ENCODE assay signal across 9 cellular contexts in genomic region chr3:184260571-184261269, GRCh38. TPM values are rescaled to one million over a fixed set of nuclear protein-coding genes. Genes with fewer than 3 reads are reported as not detected.
DNase-seq lines count a peak whose midpoint lies in the region; ATAC-seq, FAIRE-seq and TF ChIP-seq lines count a peak whose summit lies in the region.
"Had no signal": no experiment of that assay in that cellular context is flagged by ENCODE, and none has a peak within 500 bp of the region (broad histone marks: within the 10 kb centered on the region; RNA-seq: fewer than 3 reads in every experiment).

No MANE protein-coding gene starts in this region.

- TF ChIP-seq EP300 in K562 (IDR thresholded peaks at IDR 0.05; ENCODE audit: low read length): no peak

- H3K9me3 ChIP-seq in Caco-2: no peaks in the 10 kb centered on the region
- H3K9me3 ChIP-seq in K562 (replicated peaks; ENCODE audit: control insufficient read depth, insufficient read depth, low read depth, low read length): no peaks in the 10 kb centered on the region
- H3K9me3 ChIP-seq in naive thymus-derived CD4-positive, alpha-beta T cell (ENCODE audit: control insufficient read depth in 2 of 3, low read length in 3 of 3): no peaks in the 10 kb centered on the region

- H3K4me3 ChIP-seq in Caco-2 (ENCODE audit: low read depth, low read length): peak overlapping the region; percentile 50
- H3K4me3 ChIP-seq in K562: peak overlapping the region; percentile 42
- peak overlapping the region; percentile 35 for H3K4me3 ChIP-seq in naive thymus-derived CD4-positive, alpha-beta T cell (ENCODE audit: low read length)

- H2AFZ ChIP-seq in K562 (ENCODE audit: low read depth, low read length): no peak overlapping the region

- no peaks in the 10 kb centered on the region for H3K79me2 ChIP-seq in K562 (ENCODE audit: control insufficient read depth, insufficient read depth, low read length)

- in situ Hi-C loops in KBM-7 (cut with MboI; ENCODE audit: low pct_unique_long_range_greater_than_20kb, low sequenced_read_pairs) (no loop called here), K562 (cut with MboI) (no loop called here)

- CTCF ChIA-PET in Caco-2 (lab: Charles Lee) (interaction anchor here (0.6 kb wide), 1 partner anchor 206 kb away, joined by 4 read pairs; no protein-coding TSS in a partner anchor), K562 (lab: Yijun Ruan, JAX; ENCODE audit: low intra/inter-chr PET ratio) (no interaction called here)
- CTCF ChIA-PET in naive thymus-derived CD4-positive, alpha-beta T cell (lab: Charles Lee): interaction anchor here (2.2 kb wide), 1 partner anchor 11 kb away, joined by 6 read pairs; the partner anchor contains the start of gene EEF1AKMT4

- H3K36me3 ChIP-seq in Caco-2 (ENCODE audit: control insufficient read depth, insufficient read depth, low read length) (no peaks in the 10 kb centered on the region), K562 (ENCODE audit: control insufficient read depth, insufficient read depth, low read length) (no peaks in the 10 kb centered on the region)
- H3K36me3 ChIP-seq in naive thymus-derived CD4-positive, alpha-beta T cell (ENCODE audit: control insufficient read depth in 2 of 3, insufficient read depth in 3 of 3, low read length in 3 of 3): no peaks in the 10 kb centered on the region

- DNase-seq in Caco-2: no peak
- DNase-seq in KBM-7: peak; percentile 20
- peak in 2 of 4 experiments; percentile 27 to 29 for DNase-seq in K562 (ENCODE audit: extremely low read depth in 1 of 4, low spot score in 3 of 4)
- no peak for DNase-seq in naive thymus-derived CD4-positive, alpha-beta T cell
- DNase-seq in stimulated activated CD4-positive, alpha-beta T cell treated with anti-CD3 and anti-CD28 coated beads, Interleukin-4, amount 100 ng/mL, for 4 hours: no peak
- no peak for DNase-seq in middle frontal gyrus (ENCODE audit: extremely low spot score, low spot score)

- H4K20me1 ChIP-seq in K562 (replicated peaks; ENCODE audit: control insufficient read depth, insufficient read depth, low read length): peaks cover 25% of the 10 kb centered on the region

- H3K27ac ChIP-seq in K562 (ENCODE audit: extremely low read depth, low read depth, low read length): no peak overlapping the region
- H3K27ac ChIP-seq in naive thymus-derived CD4-positive, alpha-beta T cell (ENCODE audit: low read depth, low read length): no peak overlapping the region

- H3K27me3 ChIP-seq in Caco-2 (replicated peaks; ENCODE audit: control insufficient read depth, insufficient read depth, low read length): peaks cover 4% of the 10 kb centered on the region
- H3K27me3 ChIP-seq in K562 (ENCODE audit: control insufficient read depth in 2 of 2, insufficient read depth in 2 of 2, low read length in 2 of 2): peaks cover 10 to 31% of the 10 kb centered on the region in 2 experiments; a peak in 4 of 5 replicates
- H3K27me3 ChIP-seq in naive thymus-derived CD4-positive, alpha-beta T cell (ENCODE audit: control insufficient read depth in 2 of 2, insufficient read depth in 2 of 2, low read length in 2 of 2): peaks cover 0 to 18% of the 10 kb centered on the region in 2 donors

- no peak for TF ChIP-seq POLR2A in K562 (conservative IDR thresholded peaks at IDR 0.05)

- H3K4me2 ChIP-seq in K562 (ENCODE audit: insufficient read depth, low read length): peak overlapping the region; percentile 54

- peaks cover 9% of the 10 kb centered on the region; the same call in 1 of the 2 replicates for H3K4me1 ChIP-seq in Caco-2
- H3K4me1 ChIP-seq in K562 (replicated peaks in 1 of 2; ENCODE audit: control insufficient read depth in 2 of 2, insufficient read depth in 2 of 2, low read length in 2 of 2): peaks cover 14 to 36% of the 10 kb centered on the region in 2 experiments; a peak in 4 of 5 replicates
- H3K4me1 ChIP-seq in naive thymus-derived CD4-positive, alpha-beta T cell (ENCODE audit: control insufficient read depth in 2 of 2, insufficient read depth in 2 of 2, low read length in 2 of 2): peaks cover 15 to 20% of the 10 kb centered on the region in 2 donors

- intact Hi-C loops in Caco-2 (cut with micrococcal nuclease; ENCODE audit: unreplicated experiment) (no loop called here), K562 (cut with micrococcal nuclease) (no loop called here)
- intact Hi-C loops in naive thymus-derived CD4-positive, alpha-beta T cell (cut with micrococcal nuclease): loop anchor here (1.0 to 5.0 kb wide), 4 partner anchors 10 to 38 kb away; partner anchors contain the start of genes PSMD2 (in 1 of the 2) and VWA5B2 (in 1 of the 2)

- no peaks in the 10 kb centered on the region for H3K9me1 ChIP-seq in K562 (ENCODE audit: control insufficient read depth, insufficient read depth, low read length)

- H3K9ac ChIP-seq in K562 (ENCODE audit: insufficient read depth in 1 of 2, low read depth in 2 of 2, low read length in 2 of 2): peak overlapping the region in 1 of 2 experiments; percentile 78; a peak in 2 of 4 replicates

- TF ChIP-seq CTCF in Caco-2 (IDR thresholded peaks at IDR 0.05; ENCODE audit: insufficient read depth in 1 of 2, low read depth in 1 of 2, low read length in 1 of 2, severe bottlenecking in 1 of 2, unreplicated experiment in 1 of 2): no peak
- no peak for TF ChIP-seq CTCF in K562 (IDR thresholded peaks at IDR 0.05 in 2 of 3, conservative IDR thresholded peaks at IDR 0.05 in 1 of 3; ENCODE audit: insufficient read depth in 2 of 3, low read depth in 1 of 3, low read length in 3 of 3)

- WGBS in K562 (ENCODE audit: insufficient coverage, low coverage, missing lambda C conversion rate): 2% methylated on average over 41 of the region's 55 CpGs

- peaks cover 8% of the 10 kb centered on the region for H3K4me1 Mint-ChIP-seq in Caco-2 (ENCODE audit: low read depth, unreplicated experiment)
- peaks cover 19 to 27% (median 21%) of the 10 kb centered on the region in 7 donors for H3K4me1 Mint-ChIP-seq in naive thymus-derived CD4-positive, alpha-beta T cell

- no peak for FAIRE-seq in K562 (lab: Jason Lieb, UNC)

- no peaks in the 10 kb centered on the region for H3K9me3 Mint-ChIP-seq in Caco-2 (ENCODE audit: unreplicated experiment)
- H3K9me3 Mint-ChIP-seq in naive thymus-derived CD4-positive, alpha-beta T cell: peaks cover 0 to 4% (median 0%) of the 10 kb centered on the region in 11 donors

- H3K27ac Mint-ChIP-seq in Caco-2 (ENCODE audit: unreplicated experiment): no peak overlapping the region
- H3K27ac Mint-ChIP-seq in naive thymus-derived CD4-positive, alpha-beta T cell: peak overlapping the region in 2 of 9 donors; percentile 3 to 10

- no peak for TF ChIP-seq RAD21 in K562 (CRISPR knock-in tag; conservative IDR thresholded peaks at IDR 0.05 in 1 of 2, IDR thresholded peaks at IDR 0.05 in 1 of 2)

- peaks cover 23% of the 10 kb centered on the region for H3K36me3 Mint-ChIP-seq in Caco-2 (ENCODE audit: insufficient read depth, unreplicated experiment)
- peaks cover 0 to 15% (median 5%) of the 10 kb centered on the region in 5 donors for H3K36me3 Mint-ChIP-seq in naive thymus-derived CD4-positive, alpha-beta T cell

- POLR2A ChIA-PET in Caco-2 (lab: Charles Lee): interaction anchor here (0.6 kb wide), 1 partner anchor 147 kb away, joined by 9 read pairs; no protein-coding TSS in a partner anchor
- POLR2A ChIA-PET in K562 (lab: Yijun Ruan, JAX): interaction anchor here (1.1 to 1.9 kb wide), 2 partner anchors 9 to 33 kb away, joined by 3 to 4 read pairs; no protein-coding TSS in a partner anchor
- POLR2A ChIA-PET in naive thymus-derived CD4-positive, alpha-beta T cell (lab: Charles Lee): no interaction called here

- peak; percentile 3 for ATAC-seq in K562
- ATAC-seq in naive thymus-derived CD4-positive, alpha-beta T cell: no peak
- no peak for ATAC-seq in GM18870 (IDR thresholded peaks at IDR 0.05; ENCODE audit: unreplicated experiment)
- ATAC-seq in HG03432 (IDR thresholded peaks at IDR 0.05; ENCODE audit: unreplicated experiment): no peak

- H3K27me3 Mint-ChIP-seq in Caco-2 (ENCODE audit: insufficient read depth, unreplicated experiment): peaks cover 18% of the 10 kb centered on the region
- H3K27me3 Mint-ChIP-seq in naive thymus-derived CD4-positive, alpha-beta T cell: peaks cover 32 to 53% (median 34%) of the 10 kb centered on the region in 5 donors

- H3K4me3 Mint-ChIP-seq in Caco-2 (ENCODE audit: unreplicated experiment): peak overlapping the region; percentile 83
- peak overlapping the region; percentile 76 to 98 (median 82) for H3K4me3 Mint-ChIP-seq in naive thymus-derived CD4-positive, alpha-beta T cell

- BruUV-seq in Caco-2 (replicated peaks; lab: Mats Ljungman, UMichigan): no TSS peak
- no TSS peak for BruUV-seq in K562 (replicated peaks; lab: Mats Ljungman, UMichigan)

RNA-seq across cellular contexts. Expression of gene CAMK2N2, which starts 0.6 kb away (rescaled TPM):
- total RNA-seq in Caco-2 (2022): 0.46 and 0.66 TPM in 2 replicates
- not detected in 2 replicates for total RNA-seq in K562 (2011; cell fraction: chromatin; rRNA removed; ENCODE audit: low replicate concordance)
- total RNA-seq in K562 (2011; cell fraction: nucleolus; rRNA removed): not detected in 2 replicates
- not detected in 2 replicates for total RNA-seq in K562 (2011; cell fraction: nucleoplasm; rRNA removed)
- total RNA-seq in K562 (2014; rRNA removed): 0.12 TPM in 1 of 2 replicates, not detected in the other
- total RNA-seq in K562 (2014; rRNA removed; fragmentation: Illumina TruSeq; extraction: Trizol): not detected in 2 replicates
- not detected in 2 replicates for total RNA-seq in K562 (2015; rRNA removed; fragmentation: Illumina TruSeq; extraction: Trizol)
- 0.22 and 0.27 TPM in 2 replicates for total RNA-seq in K562 (2021)
- polyA plus RNA-seq in K562 (2011; rRNA removed): 0.05 and 0.08 TPM in 2 replicates
- polyA plus RNA-seq in K562 (2011; cell fraction: cytosol; rRNA removed): 0.10 and 0.18 TPM in 2 replicates
- polyA plus RNA-seq in K562 (2011; cell fraction: nucleus; rRNA removed): 0.70 TPM in 1 of 2 replicates, not detected in the other
- 0.11 and 0.13 TPM in 2 replicates for polyA plus RNA-seq in K562 (2012)
- polyA plus RNA-seq in K562 (2014; fragmentation: Illumina TruSeq; extraction: Trizol): 0.12 and 0.26 TPM in 2 replicates
- polyA plus RNA-seq in K562 (2014; fragmentation: Nextera tagmentation; extraction: Ambion mirVana): not detected
- polyA plus RNA-seq in K562 (2014; rRNA removed): 0.11 TPM in 1 of 2 replicates, not detected in the other
- polyA minus RNA-seq in K562 (2011; rRNA and poly(A)+ RNA removed): 0.25 TPM in 1 of 2 replicates, not detected in the other
- not detected in 2 replicates for polyA minus RNA-seq in K562 (2011; cell fraction: cytosol; rRNA and poly(A)+ RNA removed)
- 0.27 TPM in 1 of 2 replicates, not detected in the other for polyA minus RNA-seq in K562 (2011; cell fraction: nucleus; rRNA and poly(A)+ RNA removed)
- not detected for total RNA-seq in naive thymus-derived CD4-positive, alpha-beta T cell
- polyA plus RNA-seq in naive thymus-derived CD4-positive, alpha-beta T cell: not detected
- total RNA-seq: skeletal muscle tissue had no signal

RNA-seq across cellular contexts. Expression of gene EEF1AKMT4, which starts 11.2 kb away (rescaled TPM):
- total RNA-seq in Caco-2 (2022) (12.1 and 13.1 TPM in 2 replicates), K562 (2014; rRNA removed) (24.5 and 29.6 TPM in 2 replicates), K562 (2014; rRNA removed; fragmentation: Illumina TruSeq; extraction: Trizol) (8.7 and 10.3 TPM in 2 replicates), K562 (2015; rRNA removed; fragmentation: Illumina TruSeq; extraction: Trizol) (11.5 and 11.6 TPM in 2 replicates), K562 (2021) (16.8 and 17.0 TPM in 2 replicates)
- 5.5 and 16.7 TPM in 2 replicates for total RNA-seq in K562 (2011; cell fraction: chromatin; rRNA removed; ENCODE audit: low replicate concordance)
- total RNA-seq in K562 (2011; cell fraction: nucleolus; rRNA removed): 18.0 and 19.9 TPM in 2 replicates
- total RNA-seq in K562 (2011; cell fraction: nucleoplasm; rRNA removed): 14.8 and 19.7 TPM in 2 replicates
- polyA plus RNA-seq in K562 (2011; rRNA removed) (18.9 and 22.4 TPM in 2 replicates), K562 (2014; fragmentation: Illumina TruSeq; extraction: Trizol) (15.8 and 19.5 TPM in 2 replicates), K562 (2014; fragmentation: Nextera tagmentation; extraction: Ambion mirVana) (10 to 100 TPM; 47.4 to 49.4 TPM), K562 (2014; rRNA removed) (27.1 and 27.7 TPM in 2 replicates)
- 46.0 and 68.4 TPM in 2 replicates for polyA plus RNA-seq in K562 (2011; cell fraction: cytosol; rRNA removed)
- polyA plus RNA-seq in K562 (2011; cell fraction: nucleus; rRNA removed): 17.7 and 18.3 TPM in 2 replicates
- 13.2 and 17.4 TPM in 2 replicates for polyA plus RNA-seq in K562 (2012)
- 13.2 and 19.6 TPM in 2 replicates for polyA minus RNA-seq in K562 (2011; rRNA and poly(A)+ RNA removed)
- polyA minus RNA-seq in K562 (2011; cell fraction: cytosol; rRNA and poly(A)+ RNA removed): 7.8 and 11.6 TPM in 2 replicates
- 11.4 and 15.1 TPM in 2 replicates for polyA minus RNA-seq in K562 (2011; cell fraction: nucleus; rRNA and poly(A)+ RNA removed)
- total RNA-seq in naive thymus-derived CD4-positive, alpha-beta T cell: 1 to 10 TPM in 4 of 5 experiments, under 1 TPM in 1; 0.27 to 6.6 (median 2.2) TPM
- polyA plus RNA-seq in naive thymus-derived CD4-positive, alpha-beta T cell: 1 to 10 TPM; 2.4 to 4.4 TPM

RNA-seq across cellular contexts. Expression of gene ALG3, which starts 12.0 kb away (rescaled TPM):
- total RNA-seq in Caco-2 (2022) (73.4 and 74.9 TPM in 2 replicates), K562 (2014; rRNA removed) (80.1 and 93.3 TPM in 2 replicates), K562 (2014; rRNA removed; fragmentation: Illumina TruSeq; extraction: Trizol) (34.4 and 39.9 TPM in 2 replicates), K562 (2015; rRNA removed; fragmentation: Illumina TruSeq; extraction: Trizol) (47.5 and 48.2 TPM in 2 replicates), K562 (2021) (107 and 110 TPM in 2 replicates)
- 121 and 277 TPM in 2 replicates for total RNA-seq in K562 (2011; cell fraction: chromatin; rRNA removed; ENCODE audit: low replicate concordance)
- 275 and 294 TPM in 2 replicates for total RNA-seq in K562 (2011; cell fraction: nucleolus; rRNA removed)
- 247 and 308 TPM in 2 replicates for total RNA-seq in K562 (2011; cell fraction: nucleoplasm; rRNA removed)
- polyA plus RNA-seq in K562 (2011; rRNA removed) (85.8 and 106 TPM in 2 replicates), K562 (2014; fragmentation: Illumina TruSeq; extraction: Trizol) (103 and 120 TPM in 2 replicates), K562 (2014; fragmentation: Nextera tagmentation; extraction: Ambion mirVana) (10 to 100 TPM; 37.5 to 41.1 TPM), K562 (2014; rRNA removed) (81.0 and 81.3 TPM in 2 replicates)
- 225 and 291 TPM in 2 replicates for polyA plus RNA-seq in K562 (2011; cell fraction: cytosol; rRNA removed)
- 181 and 255 TPM in 2 replicates for polyA plus RNA-seq in K562 (2011; cell fraction: nucleus; rRNA removed)
- 84.6 and 84.9 TPM in 2 replicates for polyA plus RNA-seq in K562 (2012)
- polyA minus RNA-seq in K562 (2011; rRNA and poly(A)+ RNA removed): 146 and 213 TPM in 2 replicates
- polyA minus RNA-seq in K562 (2011; cell fraction: cytosol; rRNA and poly(A)+ RNA removed): 102 and 118 TPM in 2 replicates
- polyA minus RNA-seq in K562 (2011; cell fraction: nucleus; rRNA and poly(A)+ RNA removed): 125 and 146 TPM in 2 replicates
- total RNA-seq in naive thymus-derived CD4-positive, alpha-beta T cell: 10 to 100 TPM; 19.4 to 51.0 (median 39.1) TPM
- polyA plus RNA-seq in naive thymus-derived CD4-positive, alpha-beta T cell: 10 to 100 TPM; 51.6 to 80.3 TPM

RNA-seq across cellular contexts. Expression of gene ECE2, which starts 15.1 kb away (rescaled TPM):
- total RNA-seq in Caco-2 (2022) (not detected in 2 replicates), K562 (2014; rRNA removed) (not detected in 2 replicates), K562 (2014; rRNA removed; fragmentation: Illumina TruSeq; extraction: Trizol) (not detected in 2 replicates), K562 (2015; rRNA removed; fragmentation: Illumina TruSeq; extraction: Trizol) (not detected in 2 replicates), K562 (2021) (not detected in 2 replicates)
- not detected in 2 replicates for total RNA-seq in K562 (2011; cell fraction: chromatin; rRNA removed; ENCODE audit: low replicate concordance)
- not detected in 2 replicates for total RNA-seq in K562 (2011; cell fraction: nucleolus; rRNA removed)
- 0.15 TPM in 1 of 2 replicates, not detected in the other for total RNA-seq in K562 (2011; cell fraction: nucleoplasm; rRNA removed)
- polyA plus RNA-seq in K562 (2011; rRNA removed) (not detected in 2 replicates), K562 (2014; fragmentation: Illumina TruSeq; extraction: Trizol) (not detected in 2 replicates), K562 (2014; fragmentation: Nextera tagmentation; extraction: Ambion mirVana) (not detected), K562 (2014; rRNA removed) (not detected in 2 replicates)
- polyA plus RNA-seq in K562 (2011; cell fraction: cytosol; rRNA removed): 0.03 TPM in 1 of 2 replicates, not detected in the other
- 0.06 TPM in 1 of 2 replicates, not detected in the other for polyA plus RNA-seq in K562 (2011; cell fraction: nucleus; rRNA removed)
- not detected in 2 replicates for polyA plus RNA-seq in K562 (2012)
- not detected in 2 replicates for polyA minus RNA-seq in K562 (2011; rRNA and poly(A)+ RNA removed)
- not detected in 2 replicates for polyA minus RNA-seq in K562 (2011; cell fraction: cytosol; rRNA and poly(A)+ RNA removed)
- not detected in 2 replicates for polyA minus RNA-seq in K562 (2011; cell fraction: nucleus; rRNA and poly(A)+ RNA removed)
- total RNA-seq in naive thymus-derived CD4-positive, alpha-beta T cell: not detected
- polyA plus RNA-seq in naive thymus-derived CD4-positive, alpha-beta T cell: not detected
- total RNA-seq: skeletal muscle tissue had no signal

RNA-seq across cellular contexts. Expression of gene VWA5B2, which starts 31.3 kb away (rescaled TPM):
- 0.79 and 1.6 TPM in 2 replicates for total RNA-seq in Caco-2 (2022)
- not detected in 2 replicates for total RNA-seq in K562 (2011; cell fraction: chromatin; rRNA removed; ENCODE audit: low replicate concordance)
- not detected in 2 replicates for total RNA-seq in K562 (2011; cell fraction: nucleolus; rRNA removed)
- not detected in 2 replicates for total RNA-seq in K562 (2011; cell fraction: nucleoplasm; rRNA removed)
- total RNA-seq in K562 (2014; rRNA removed): not detected in 2 replicates
- not detected in 2 replicates for total RNA-seq in K562 (2014; rRNA removed; fragmentation: Illumina TruSeq; extraction: Trizol)
- not detected in 2 replicates for total RNA-seq in K562 (2015; rRNA removed; fragmentation: Illumina TruSeq; extraction: Trizol)
- total RNA-seq in K562 (2021): 0.04 TPM in 1 of 2 replicates, not detected in the other
- not detected in 2 replicates for polyA plus RNA-seq in K562 (2011; rRNA removed)
- polyA plus RNA-seq in K562 (2011; cell fraction: cytosol; rRNA removed): not detected in 2 replicates
- not detected in 2 replicates for polyA plus RNA-seq in K562 (2011; cell fraction: nucleus; rRNA removed)
- 0.03 and 0.18 TPM in 2 replicates for polyA plus RNA-seq in K562 (2012)
- polyA plus RNA-seq in K562 (2014; fragmentation: Illumina TruSeq; extraction: Trizol): not detected in 2 replicates
- not detected for polyA plus RNA-seq in K562 (2014; fragmentation: Nextera tagmentation; extraction: Ambion mirVana)
- not detected in 2 replicates for polyA plus RNA-seq in K562 (2014; rRNA removed)
- not detected in 2 replicates for polyA minus RNA-seq in K562 (2011; rRNA and poly(A)+ RNA removed)
- polyA minus RNA-seq in K562 (2011; cell fraction: cytosol; rRNA and poly(A)+ RNA removed): not detected in 2 replicates
- polyA minus RNA-seq in K562 (2011; cell fraction: nucleus; rRNA and poly(A)+ RNA removed): not detected in 2 replicates
- not detected for total RNA-seq in naive thymus-derived CD4-positive, alpha-beta T cell
- not detected for polyA plus RNA-seq in naive thymus-derived CD4-positive, alpha-beta T cell
- total RNA-seq: skeletal muscle tissue had no signal

Comparison
In these comparisons a context has a peak if more than half of its experiments do, and no peak if none do; other contexts are left out.
1. intact Hi-C loops: an anchor here in naive thymus-derived CD4-positive, alpha-beta T cell (1.0 to 5.0 kb wide); none called in Caco-2 and K562.